17 cellular contexts compared by ENCODE assay signal in the genomic region with DNA sequence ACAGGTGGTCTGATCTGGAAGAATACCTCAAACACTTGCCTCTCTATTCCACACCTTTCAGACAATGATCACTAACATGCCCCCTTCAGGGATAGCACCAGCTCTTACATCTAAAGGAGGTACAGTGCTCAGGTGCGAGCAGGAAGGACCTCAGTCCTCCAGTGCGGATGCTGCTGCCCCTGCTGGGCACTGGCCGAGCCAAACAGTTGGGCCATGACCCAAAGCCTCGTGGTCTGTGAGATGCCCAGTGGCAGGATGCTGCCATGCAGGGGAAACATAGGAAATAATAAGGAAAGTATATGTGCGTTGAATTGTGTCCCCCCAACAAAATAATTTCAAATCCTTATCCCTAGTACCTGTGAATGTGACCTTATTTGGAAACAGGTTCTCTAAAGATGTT.
"Had no signal": no experiment of that assay in that cellular context is flagged by ENCODE, and none has a peak within 500 bp of the region (broad histone marks: within the 10 kb centered on the region; RNA-seq: fewer than 3 reads in every experiment).

No MANE protein-coding gene starts in this region.

- H3K27ac ChIP-seq: coronary artery, pancreas, uterus had no signal

- FAIRE-seq: pancreas had no signal

- DNase-seq: effector CD4-positive, alpha-beta T cell; foreskin melanocyte; hippocampal formation; kidney glomerular epithelial cell; mammary epithelial cell; natural killer cell; right cardiac atrium; stimulated activated CD4-positive, alpha-beta T cell treated with anti-CD3 and anti-CD28 coated beads, Interleukin-15, amount 100 ng/mL, for 24 hours; stimulated activated CD4-positive, alpha-beta T cell treated with anti-CD3 and anti-CD28 coated beads, Interleukin-1b, Interleukin-23, amount 100 ng/mL, for 48 hours; stimulated activated CD4-positive, alpha-beta T cell treated with anti-CD3 and anti-CD28 coated beads, Interleukin-4, amount 100 ng/mL, for 24 hours; stimulated activated naive CD8-positive, alpha-beta T cell treated with anti-CD3 and anti-CD28 coated beads, Interleukin-15, amount 100 ng/mL, for 72 hours; substantia nigra; trophoblast cell; uterus had no signal

- H3K4me1 ChIP-seq: pancreas, uterus had no signal

- ATAC-seq: natural killer cell; pancreas; right cardiac atrium; stimulated activated memory B cell treated with anti-CD40 and anti-IgM and Interleukin-4, amounts not matched to agents 10 μg/mL and 1 μg/mL and 100 μg/mL, for 72 hours; stimulated activated naive CD8-positive, alpha-beta T cell treated with anti-CD3 and anti-CD28 coated beads, Interleukin-15, amount 100 ng/mL, for 72 hours had no signal

- H3K4me3 ChIP-seq: coronary artery, pancreas, uterus had no signal

- H3K27me3 ChIP-seq: pancreas, uterus had no signal

- H3K9me3 ChIP-seq: pancreas, uterus had no signal

- H3K36me3 ChIP-seq: pancreas, uterus had no signal
